Comparison of ENCODE assay signal across 11 cellular contexts in the genomic region with DNA sequence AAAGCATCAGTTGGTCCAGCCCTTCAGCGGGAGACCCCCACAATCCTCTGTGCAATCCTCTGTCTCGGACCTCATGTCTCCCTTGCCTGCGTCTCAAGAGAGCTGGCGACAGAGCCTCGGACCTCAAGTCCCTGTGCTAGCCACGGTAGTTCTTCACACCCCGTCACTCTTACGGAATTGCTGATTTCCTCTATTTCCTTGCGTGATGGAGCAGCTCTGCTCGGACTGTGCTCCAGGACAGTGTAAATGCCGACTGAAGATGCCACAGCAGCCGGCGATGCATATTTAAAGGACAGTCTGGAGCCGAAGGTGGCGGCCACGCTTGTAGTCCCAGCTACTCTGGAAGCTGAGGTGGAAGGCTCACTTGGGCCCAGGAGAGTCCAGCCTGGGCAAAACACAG. TPM values are rescaled to one million over a fixed set of nuclear protein-coding genes. Genes with fewer than 3 reads are reported as not detected.
DNase-seq lines count a peak whose midpoint lies in the region; ATAC-seq and TF ChIP-seq lines count a peak whose summit lies in the region.
"Had no signal": no experiment of that assay in that cellular context is flagged by ENCODE, and none has a peak within 500 bp of the region (broad histone marks: within the 10 kb centered on the region; RNA-seq: fewer than 3 reads in every experiment).

No MANE protein-coding gene starts in this region.

- H2BK5ac ChIP-seq in H9 (ENCODE audit: insufficient read length, low read length): no peak overlapping the region

- H3T11ph ChIP-seq in H9 (ENCODE audit: low read length): no peak overlapping the region

- H2AK5ac ChIP-seq in H9 (ENCODE audit: insufficient read length, low read length): no peak overlapping the region

- peak overlapping the region; percentile 5 for H3K4me3 Mint-ChIP-seq in activated CD4-positive, alpha-beta T cell treated with anti-CD3 and anti-CD28 coated beads for 36 hours
- H3K4me3 Mint-ChIP-seq in H9 (peak overlapping the region; percentile 67 to 94), brain (peak overlapping the region; percentile 86 to 99 (median 97)), nephron progenitor cell (peak overlapping the region; percentile 93)

- H4K8ac ChIP-seq in H9 (replicated peaks; ENCODE audit: insufficient read length, low read depth, low read length): no peak overlapping the region

- peaks cover 2% of the 10 kb centered on the region for H4K20me1 ChIP-seq in H9 (ENCODE audit: control insufficient read depth, insufficient read depth, insufficient read length)

- no peak overlapping the region for H4K5ac ChIP-seq in H9 (ENCODE audit: insufficient read length, low read depth, low read length)

- no peak overlapping the region for H3K4ac ChIP-seq in H9 (ENCODE audit: low read depth, low read length)

- intact Hi-C loops in activated CD4-positive, alpha-beta T cell treated with anti-CD3 and anti-CD28 coated beads for 36 hours (cut with DNase I, micrococcal nuclease): no loop called here

- H3K56ac ChIP-seq in H9 (ENCODE audit: insufficient read length, low read depth, low read length): no peak overlapping the region

- H3K18ac ChIP-seq in H9 (ENCODE audit: insufficient read length, low read depth, low read length): no peak overlapping the region

- CTCF ChIA-PET in activated CD4-positive, alpha-beta T cell treated with anti-CD3 and anti-CD28 coated beads for 36 hours (lab: Charles Lee): interaction anchor here (1.3 to 2.7 kb wide), 3 partner anchors 11 to 104 kb away, joined by 3 to 22 read pairs (median 5); no protein-coding TSS in a partner anchor
- CTCF ChIA-PET in RWPE1 (lab: Yijun Ruan, JAX): no interaction called here

- H2BK15ac ChIP-seq in H9 (ENCODE audit: low read depth, low read length): no peak overlapping the region

- DNase-seq in activated CD4-positive, alpha-beta T cell treated with anti-CD3 and anti-CD28 coated beads for 36 hours: no peak
- DNase-seq in activated CD4-positive, alpha-beta T cell treated with anti-CD3 and anti-CD28 coated beads for 1 hour: no peak
- DNase-seq in H9 (no peak), nephron progenitor cell (no peak), RWPE1 (ENCODE audit: low spot score) (no peak)
- DNase-seq: heart right ventricle, left colon, NCI-H774 had no signal

- TF ChIP-seq CTCF in H9 (conservative IDR thresholded peaks at IDR 0.05): no peak
- TF ChIP-seq CTCF in brain (conservative IDR thresholded peaks at IDR 0.05): no peak
- no peak for TF ChIP-seq CTCF in nephron progenitor cell (IDR thresholded peaks at IDR 0.05)
- no peak for TF ChIP-seq CTCF in RWPE1 (conservative IDR thresholded peaks at IDR 0.05; ENCODE audit: low read depth)

- ATAC-seq in activated CD4-positive, alpha-beta T cell treated with anti-CD3 and anti-CD28 coated beads for 36 hours: no peak
- ATAC-seq in GM21619 (IDR thresholded peaks at IDR 0.05; ENCODE audit: unreplicated experiment): no peak
- ATAC-seq in SK-N-SH treated with all-trans-retinoic acid at 6 μM for 48 hours: no peak
- ATAC-seq: heart right ventricle, left colon had no signal

- H3K27ac ChIP-seq in H9 (ENCODE audit: insufficient read length, low read depth, low read length): no peak overlapping the region
- no peak overlapping the region for H3K27ac ChIP-seq in RWPE1

- no peaks in the 10 kb centered on the region for H3K79me1 ChIP-seq in H9 (ENCODE audit: insufficient read depth, low read depth, low read length, poor library complexity, severe bottlenecking)

- H2BK12ac ChIP-seq in H9 (ENCODE audit: insufficient read length, low read depth, low read length): no peak overlapping the region

- H3K79me2 ChIP-seq in H9 (ENCODE audit: insufficient read depth, low read length): no peaks in the 10 kb centered on the region

- no peak overlapping the region for H3K23ac ChIP-seq in H9 (ENCODE audit: insufficient read length, low read depth, low read length)

- H4K91ac ChIP-seq in H9 (ENCODE audit: insufficient read length, low read depth, low read length): no peak overlapping the region

- POLR2A ChIA-PET in activated CD4-positive, alpha-beta T cell treated with anti-CD3 and anti-CD28 coated beads for 36 hours (lab: Charles Lee): no interaction called here
- POLR2A ChIA-PET in RWPE1 (lab: Yijun Ruan, JAX; ENCODE audit: low non-redundant PET): no interaction called here

- H2AFZ ChIP-seq in H9 (ENCODE audit: low read length): no peak overlapping the region

- no peak overlapping the region for H3K9ac ChIP-seq in H9 (ENCODE audit: extremely low read depth, insufficient read length, low read length)

- H3K4me1 Mint-ChIP-seq in activated CD4-positive, alpha-beta T cell treated with anti-CD3 and anti-CD28 coated beads for 36 hours: peaks cover 19% of the 10 kb centered on the region
- H3K4me1 Mint-ChIP-seq in H9 (peaks cover 19% of the 10 kb centered on the region in 2 experiments), brain (peaks cover 41% of the 10 kb centered on the region), nephron progenitor cell (peaks cover 38% of the 10 kb centered on the region)

- H3K4me2 ChIP-seq in H9 (ENCODE audit: insufficient read depth, insufficient read length, low read length): no peak overlapping the region

- no peaks in the 10 kb centered on the region for H3K23me2 ChIP-seq in H9 (ENCODE audit: insufficient read length, low read depth, low read length, poor library complexity, severe bottlenecking)

- no CpG with 5 or more reads among the region's 16 CpGs for WGBS in H9 (ENCODE audit: extremely low coverage, insufficient read length, low lambda C conversion rate)

- H3K9me3 ChIP-seq in H9 (ENCODE audit: control insufficient read depth, low read depth, low read length): no peaks in the 10 kb centered on the region
- H3K9me3 ChIP-seq: heart right ventricle had no signal

- H3K27ac Mint-ChIP-seq in activated CD4-positive, alpha-beta T cell treated with anti-CD3 and anti-CD28 coated beads for 36 hours: no peak overlapping the region
- H3K27ac Mint-ChIP-seq in H9 (no peak overlapping the region), brain (peak overlapping the region; percentile 59 to 82 (median 72)), nephron progenitor cell (peak overlapping the region; percentile 19)

- no peak overlapping the region for H3K14ac ChIP-seq in H9 (ENCODE audit: insufficient read depth, low read length)

- H3K27me3 Mint-ChIP-seq in activated CD4-positive, alpha-beta T cell treated with anti-CD3 and anti-CD28 coated beads for 36 hours: no peaks in the 10 kb centered on the region
- H3K27me3 Mint-ChIP-seq in H9 (ENCODE audit: low read depth) (peaks cover 13% of the 10 kb centered on the region), brain (peaks cover 11% of the 10 kb centered on the region), nephron progenitor cell (ENCODE audit: low read depth, poor library complexity) (peaks cover 6% of the 10 kb centered on the region)

- H3K9me3 Mint-ChIP-seq in activated CD4-positive, alpha-beta T cell treated with anti-CD3 and anti-CD28 coated beads for 36 hours (ENCODE audit: low read depth): no peaks in the 10 kb centered on the region
- H3K9me3 Mint-ChIP-seq in H9 (no peaks in the 10 kb centered on the region; a peak in 1 of 5 replicates), brain (no peaks in the 10 kb centered on the region), nephron progenitor cell (no peaks in the 10 kb centered on the region)

- H2BK120ac ChIP-seq in H9 (ENCODE audit: low read depth, low read length, poor library complexity, severe bottlenecking): no peak overlapping the region

- no peak overlapping the region for H2BK20ac ChIP-seq in H9 (ENCODE audit: low read depth, low read length, poor library complexity, severe bottlenecking)

- H3K4me1 ChIP-seq in H9 (ENCODE audit: insufficient read depth, low read length): no peaks in the 10 kb centered on the region

- H3K36me3 Mint-ChIP-seq in activated CD4-positive, alpha-beta T cell treated with anti-CD3 and anti-CD28 coated beads for 36 hours (ENCODE audit: low read depth): peaks cover 12% of the 10 kb centered on the region
- peaks cover 0 to 3% (median 2%) of the 10 kb centered on the region in 3 experiments; a peak in 3 of 7 replicates for H3K36me3 Mint-ChIP-seq in H9 (ENCODE audit: insufficient read depth in 1 of 3, low read depth in 3 of 3)
- H3K36me3 Mint-ChIP-seq in brain: peaks cover 8% of the 10 kb centered on the region
- peaks cover 5% of the 10 kb centered on the region for H3K36me3 Mint-ChIP-seq in nephron progenitor cell (ENCODE audit: low read depth)

- H3K27me3 ChIP-seq in H9 (ENCODE audit: insufficient read depth, low read length): no peaks in the 10 kb centered on the region
- H3K27me3 ChIP-seq: heart right ventricle had no signal

TF ChIP-seq in SK-N-SH treated with all-trans-retinoic acid at 6 μM for 48 hours, 23 proteins besides CTCF, POLR2A, EP300 and RAD21 (continues in another document):
- TF ChIP-seq, protein P1, sequence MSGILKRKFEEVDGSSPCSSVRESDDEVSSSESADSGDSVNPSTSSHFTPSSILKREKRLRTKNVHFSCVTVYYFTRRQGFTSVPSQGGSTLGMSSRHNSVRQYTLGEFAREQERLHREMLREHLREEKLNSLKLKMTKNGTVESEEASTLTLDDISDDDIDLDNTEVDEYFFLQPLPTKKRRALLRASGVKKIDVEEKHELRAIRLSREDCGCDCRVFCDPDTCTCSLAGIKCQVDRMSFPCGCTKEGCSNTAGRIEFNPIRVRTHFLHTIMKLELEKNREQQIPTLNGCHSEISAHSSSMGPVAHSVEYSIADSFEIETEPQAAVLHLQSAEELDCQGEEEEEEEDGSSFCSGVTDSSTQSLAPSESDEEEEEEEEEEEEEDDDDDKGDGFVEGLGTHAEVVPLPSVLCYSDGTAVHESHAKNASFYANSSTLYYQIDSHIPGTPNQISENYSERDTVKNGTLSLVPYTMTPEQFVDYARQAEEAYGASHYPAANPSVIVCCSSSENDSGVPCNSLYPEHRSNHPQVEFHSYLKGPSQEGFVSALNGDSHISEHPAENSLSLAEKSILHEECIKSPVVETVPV (CRISPR knock-in tag; IDR thresholded peaks at IDR 0.05): no peak
- TF ChIP-seq RARB (CRISPR knock-in tag; IDR thresholded peaks at IDR 0.05) (no peak), SNAI2 (CRISPR knock-in tag; IDR thresholded peaks at IDR 0.05) (no peak), PPARA (CRISPR knock-in tag; IDR thresholded peaks at IDR 0.05; ENCODE audit: borderline replicate concordance) (no peak), ZNF8 (CRISPR knock-in tag; IDR thresholded peaks at IDR 0.05) (no peak), GLIS3 (CRISPR knock-in tag; IDR thresholded peaks at IDR 0.05) (no peak), ZC3H10 (CRISPR knock-in tag; IDR thresholded peaks at IDR 0.05) (no peak)

RNA-seq across cellular contexts. Expression of gene GRK4, which starts 1.9 kb away (rescaled TPM):
- total RNA-seq in activated CD4-positive, alpha-beta T cell treated with anti-CD3 and anti-CD28 coated beads for 36 hours: 1 to 10 TPM; 2.4 to 2.5 TPM
- 4.3 and 4.8 TPM in 2 replicates for total RNA-seq in H9 (2021)
- 8.4 TPM for polyA plus RNA-seq in brain (ENCODE audit: insufficient read depth, low read depth, low replicate concordance)

RNA-seq across cellular contexts. Expression of gene NOP14, which starts 2.1 kb away (rescaled TPM):
- 100 to 1,000 TPM in 1 of 2 experiments, 10 to 100 TPM in 1; 86.8 to 106 TPM for total RNA-seq in activated CD4-positive, alpha-beta T cell treated with anti-CD3 and anti-CD28 coated beads for 36 hours
- total RNA-seq in H9 (2021): 50.1 and 50.3 TPM in 2 replicates
- polyA plus RNA-seq in brain (ENCODE audit: insufficient read depth, low read depth, low replicate concordance): 14.7 TPM

Comparison
In these comparisons a context has a peak if more than half of its experiments do, and no peak if none do; other contexts are left out.
1. H3K27ac Mint-ChIP-seq: peak in brain (5 of 5) and nephron progenitor cell (single experiment); none in activated CD4-positive, alpha-beta T cell treated with anti-CD3 and anti-CD28 coated beads for 36 hours (single experiment) and H9 (0 of 3).
2. H3K4me3 Mint-ChIP-seq: peak in every context shown above with its lines; median percentile 97 in brain; 93 in nephron progenitor cell; 80 in H9; 5 in activated CD4-positive, alpha-beta T cell treated with anti-CD3 and anti-CD28 coated beads for 36 hours.